In genomic region chr19:44657211-44657921, GRCh38 we compare ENCODE assay signal across 8 cellular contexts. TPM values are rescaled to one million over a fixed set of nuclear protein-coding genes. Genes with fewer than 3 reads are reported as not detected.
DNase-seq lines count a peak whose midpoint lies in the region; ATAC-seq lines count a peak whose summit lies in the region.

No MANE protein-coding gene starts in this region.

- H3K27ac Mint-ChIP-seq in activated CD4-positive, alpha-beta memory T cell treated with anti-CD3 and anti-CD28 coated beads, Interleukin-2, amount 10 ng/mL, durations not matched to agents 7 days and 5 days = no peak overlapping the region
- H3K27ac Mint-ChIP-seq in effector memory CD8-positive, alpha-beta T cell = no peak overlapping the region

- ATAC-seq in effector memory CD8-positive, alpha-beta T cell (replicated peaks) = peak; percentile 53

- peaks cover 5% of the 10 kb centered on the region for H3K4me1 Mint-ChIP-seq in activated CD4-positive, alpha-beta memory T cell treated with anti-CD3 and anti-CD28 coated beads, Interleukin-2, amount 10 ng/mL, durations not matched to agents 7 days and 5 days
- H3K4me1 Mint-ChIP-seq in effector memory CD8-positive, alpha-beta T cell (ENCODE audit: low read depth in 2 of 2) = peaks cover 3 to 6% of the 10 kb centered on the region in 2 donors

- no peaks in the 10 kb centered on the region for H3K36me3 Mint-ChIP-seq in activated CD4-positive, alpha-beta memory T cell treated with anti-CD3 and anti-CD28 coated beads, Interleukin-2, amount 10 ng/mL, durations not matched to agents 7 days and 5 days (ENCODE audit: low read depth)
- peaks cover 2% of the 10 kb centered on the region for H3K36me3 Mint-ChIP-seq in effector memory CD8-positive, alpha-beta T cell (ENCODE audit: insufficient read depth)

- POLR2A ChIA-PET in activated CD4-positive, alpha-beta memory T cell treated with anti-CD3 and anti-CD28 coated beads, Interleukin-2, amount 10 ng/mL, durations not matched to agents 7 days and 5 days (lab: Charles Lee) = no interaction called here

- no peaks in the 10 kb centered on the region for H3K27me3 Mint-ChIP-seq in activated CD4-positive, alpha-beta memory T cell treated with anti-CD3 and anti-CD28 coated beads, Interleukin-2, amount 10 ng/mL, durations not matched to agents 7 days and 5 days
- peaks cover 0 to 38% of the 10 kb centered on the region in 2 donors for H3K27me3 Mint-ChIP-seq in effector memory CD8-positive, alpha-beta T cell

- no peak overlapping the region for H3K4me3 Mint-ChIP-seq in activated CD4-positive, alpha-beta memory T cell treated with anti-CD3 and anti-CD28 coated beads, Interleukin-2, amount 10 ng/mL, durations not matched to agents 7 days and 5 days
- no peak overlapping the region for H3K4me3 Mint-ChIP-seq in effector memory CD8-positive, alpha-beta T cell

- DNase-seq in NCI-H510A treated with DMSO at 0.1 percent for 48 hours (lab: John Stamatoyannopoulos, UW) (peak; percentile 24), NCI-H510A (lab: John Stamatoyannopoulos, UW) (no peak), NCI-H526 treated with DMSO at 0.1 percent for 48 hours (lab: John Stamatoyannopoulos, UW) (peak; percentile 17), myocyte (ENCODE audit: low read depth) (peak; percentile 54), kidney glomerular epithelial cell (lab: John Stamatoyannopoulos, UW) (no peak)
- peak; percentile 64 for DNase-seq in activated CD4-positive, alpha-beta memory T cell treated with anti-CD3 and anti-CD28 coated beads, Interleukin-2, amount 10 ng/mL, durations not matched to agents 7 days and 5 days
- DNase-seq in effector memory CD8-positive, alpha-beta T cell = peak; percentile 44 to 54 (median 47)
- peak; percentile 36 to 55 for DNase-seq in stimulated activated CD8-positive, alpha-beta memory T cell treated with anti-CD3 and anti-CD28 coated beads, Interleukin-7, amount 100 ng/mL, for 48 hours (ENCODE audit: extremely low read depth in 1 of 2, low read depth in 1 of 2)

- CTCF ChIA-PET in activated CD4-positive, alpha-beta memory T cell treated with anti-CD3 and anti-CD28 coated beads, Interleukin-2, amount 10 ng/mL, durations not matched to agents 7 days and 5 days (lab: Charles Lee) = interaction anchor here (0.7 to 4.3 kb wide), 11 partner anchors 9 to 126 kb away, joined by 3 to 39 read pairs (median 5); no protein-coding TSS in a partner anchor

- H3K9me3 Mint-ChIP-seq in activated CD4-positive, alpha-beta memory T cell treated with anti-CD3 and anti-CD28 coated beads, Interleukin-2, amount 10 ng/mL, durations not matched to agents 7 days and 5 days = no peaks in the 10 kb centered on the region
- no peaks in the 10 kb centered on the region for H3K9me3 Mint-ChIP-seq in effector memory CD8-positive, alpha-beta T cell

RNA-seq across cellular contexts. Expression of gene PVR, which starts 13.7 kb away (rescaled TPM):
- total RNA-seq in activated CD4-positive, alpha-beta memory T cell treated with anti-CD3 and anti-CD28 coated beads, Interleukin-2, amount 10 ng/mL, durations not matched to agents 7 days and 5 days = 1 to 10 TPM; 1.7 to 2.1 TPM
- total RNA-seq in myocyte = 327 and 450 TPM in 2 replicates
- 70.3 TPM for polyA plus RNA-seq in myocyte (2012)

RNA-seq across cellular contexts. Expression of gene CEACAM19, which starts 13.9 kb away (rescaled TPM):
- under 1 TPM in 1 of 2 experiments, not detected in 1; 0.30 TPM for total RNA-seq in activated CD4-positive, alpha-beta memory T cell treated with anti-CD3 and anti-CD28 coated beads, Interleukin-2, amount 10 ng/mL, durations not matched to agents 7 days and 5 days
- 4.9 and 6.9 TPM in 2 replicates for total RNA-seq in myocyte
- 7.6 TPM for polyA plus RNA-seq in myocyte (2012)

RNA-seq across cellular contexts. Expression of gene CEACAM16, which starts 41.6 kb away (rescaled TPM):
- total RNA-seq in activated CD4-positive, alpha-beta memory T cell treated with anti-CD3 and anti-CD28 coated beads, Interleukin-2, amount 10 ng/mL, durations not matched to agents 7 days and 5 days = not detected
- total RNA-seq in myocyte = 5.0 and 6.1 TPM in 2 replicates
- polyA plus RNA-seq in myocyte (2012) = 5.7 TPM

RNA-seq across cellular contexts. Expression of gene IGSF23, which starts 44.0 kb away (rescaled TPM):
- not detected for total RNA-seq in activated CD4-positive, alpha-beta memory T cell treated with anti-CD3 and anti-CD28 coated beads, Interleukin-2, amount 10 ng/mL, durations not matched to agents 7 days and 5 days
- total RNA-seq in myocyte = 5.4 and 5.7 TPM in 2 replicates
- 2.4 TPM for polyA plus RNA-seq in myocyte (2012)

Comparison
In these comparisons a context has a peak if more than half of its experiments do, and no peak if none do; other contexts are left out.
1. DNase-seq: peak in NCI-H510A treated with DMSO at 0.1 percent for 48 hours (single experiment), NCI-H526 treated with DMSO at 0.1 percent for 48 hours (single experiment), activated CD4-positive, alpha-beta memory T cell treated with anti-CD3 and anti-CD28 coated beads, Interleukin-2, amount 10 ng/mL, durations not matched to agents 7 days and 5 days (single experiment), effector memory CD8-positive, alpha-beta T cell (3 of 3), myocyte (single experiment) and stimulated activated CD8-positive, alpha-beta memory T cell treated with anti-CD3 and anti-CD28 coated beads, Interleukin-7, amount 100 ng/mL, for 48 hours (2 of 2); none in NCI-H510A (single experiment) and kidney glomerular epithelial cell (single experiment).
2. RNA of gene PVR, which starts 13.7 kb away (total RNA-seq): 327 to 450 TPM in myocyte; 1.7 to 2.1 TPM in activated CD4-positive, alpha-beta memory T cell treated with anti-CD3 and anti-CD28 coated beads, Interleukin-2, amount 10 ng/mL, durations not matched to agents 7 days and 5 days; every median in the first group is over 100 times any median in the second.